1 cellular context compared by ENCODE assay signal in the genomic region with DNA sequence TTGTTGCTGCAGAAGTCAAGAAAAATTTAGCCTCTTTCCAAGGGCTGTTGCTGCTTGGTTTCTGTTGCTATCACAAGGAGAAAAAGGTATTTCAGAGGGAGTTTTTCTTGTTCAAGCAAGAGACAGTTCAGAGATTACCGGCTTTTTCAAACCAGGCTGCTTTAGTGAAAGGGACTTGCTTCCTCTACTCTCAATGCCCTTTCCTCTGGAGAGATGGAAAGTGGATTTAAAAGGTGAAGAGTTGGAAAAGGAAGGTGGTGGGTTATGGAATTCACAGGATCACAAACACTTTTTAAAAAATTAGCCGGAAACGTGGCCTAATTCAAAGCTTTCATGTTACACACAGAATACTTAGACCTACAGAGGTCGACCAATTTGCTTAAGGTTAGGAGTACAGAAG.
TF ChIP-seq lines count a peak whose summit lies in the region.

No MANE protein-coding gene starts in this region.

TF ChIP-seq in neural cell, 6 proteins besides CTCF, POLR2A, EP300 and RAD21 (continued from another document):
- TF ChIP-seq, protein P1, sequence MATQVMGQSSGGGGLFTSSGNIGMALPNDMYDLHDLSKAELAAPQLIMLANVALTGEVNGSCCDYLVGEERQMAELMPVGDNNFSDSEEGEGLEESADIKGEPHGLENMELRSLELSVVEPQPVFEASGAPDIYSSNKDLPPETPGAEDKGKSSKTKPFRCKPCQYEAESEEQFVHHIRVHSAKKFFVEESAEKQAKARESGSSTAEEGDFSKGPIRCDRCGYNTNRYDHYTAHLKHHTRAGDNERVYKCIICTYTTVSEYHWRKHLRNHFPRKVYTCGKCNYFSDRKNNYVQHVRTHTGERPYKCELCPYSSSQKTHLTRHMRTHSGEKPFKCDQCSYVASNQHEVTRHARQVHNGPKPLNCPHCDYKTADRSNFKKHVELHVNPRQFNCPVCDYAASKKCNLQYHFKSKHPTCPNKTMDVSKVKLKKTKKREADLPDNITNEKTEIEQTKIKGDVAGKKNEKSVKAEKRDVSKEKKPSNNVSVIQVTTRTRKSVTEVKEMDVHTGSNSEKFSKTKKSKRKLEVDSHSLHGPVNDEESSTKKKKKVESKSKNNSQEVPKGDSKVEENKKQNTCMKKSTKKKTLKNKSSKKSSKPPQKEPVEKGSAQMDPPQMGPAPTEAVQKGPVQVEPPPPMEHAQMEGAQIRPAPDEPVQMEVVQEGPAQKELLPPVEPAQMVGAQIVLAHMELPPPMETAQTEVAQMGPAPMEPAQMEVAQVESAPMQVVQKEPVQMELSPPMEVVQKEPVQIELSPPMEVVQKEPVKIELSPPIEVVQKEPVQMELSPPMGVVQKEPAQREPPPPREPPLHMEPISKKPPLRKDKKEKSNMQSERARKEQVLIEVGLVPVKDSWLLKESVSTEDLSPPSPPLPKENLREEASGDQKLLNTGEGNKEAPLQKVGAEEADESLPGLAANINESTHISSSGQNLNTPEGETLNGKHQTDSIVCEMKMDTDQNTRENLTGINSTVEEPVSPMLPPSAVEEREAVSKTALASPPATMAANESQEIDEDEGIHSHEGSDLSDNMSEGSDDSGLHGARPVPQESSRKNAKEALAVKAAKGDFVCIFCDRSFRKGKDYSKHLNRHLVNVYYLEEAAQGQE (IDR thresholded peaks at IDR 0.05; ENCODE audit: borderline replicate concordance), result no peak
- TF ChIP-seq POLR2AphosphoS5 (IDR thresholded peaks at IDR 0.05) (no peak), TAF1 (IDR thresholded peaks at IDR 0.05; ENCODE audit: low read depth) (no peak), EZH2 (IDR thresholded peaks at IDR 0.05; ENCODE audit: borderline replicate concordance, insufficient read depth, low read length, poor library complexity, severe bottlenecking) (no peak)
